35 cellular contexts compared by ENCODE assay signal in the genomic region with DNA sequence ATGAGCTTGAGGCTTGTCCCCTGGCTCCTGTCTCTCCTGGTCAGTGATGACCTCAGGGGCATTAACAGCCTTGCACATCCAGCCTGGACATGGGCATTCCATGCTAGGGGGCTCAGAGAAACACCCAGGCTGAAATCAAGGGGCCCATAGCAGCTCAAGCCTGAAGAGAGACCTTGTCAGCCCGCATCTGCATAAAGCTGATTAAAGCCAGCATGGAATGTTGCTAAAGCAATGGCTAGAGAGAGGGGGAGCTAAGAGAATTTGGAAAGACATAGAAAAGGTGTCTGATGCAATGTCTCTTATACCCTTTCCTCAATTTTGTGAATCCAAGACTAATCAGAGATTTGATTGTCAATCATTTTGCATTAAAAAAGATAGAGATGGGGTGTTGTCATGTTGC. TPM values are rescaled to one million over a fixed set of nuclear protein-coding genes. Genes with fewer than 3 reads are reported as not detected.
"Had no signal": no experiment of that assay in that cellular context is flagged by ENCODE, and none has a peak within 500 bp of the region (broad histone marks: within the 10 kb centered on the region; RNA-seq: fewer than 3 reads in every experiment).

No MANE protein-coding gene starts in this region.

- H3K27ac ChIP-seq: left lung, lower lobe of right lung, neutrophil, pancreas, prostate gland, skin epidermis, stomach, testis, thyroid gland, transverse colon, upper lobe of left lung, vagina had no signal

- ATAC-seq: left colon; left lung; lower lobe of right lung; mucosa of descending colon; naive thymus-derived CD4-positive, alpha-beta T cell; pancreas; right cardiac atrium; sciatic nerve; stimulated activated naive B cell treated with anti-CD40 and anti-IgM and Interleukin-4, amounts not matched to agents 10 μg/mL and 1 μg/mL and 100 μg/mL, for 72 hours; stimulated activated naive CD8-positive, alpha-beta T cell treated with anti-CD3 and anti-CD28 coated beads, Interleukin-15, Interleukin-2, amounts not matched to agents 100 U/mL and 50 U/mL, for 24 hours had no signal

- H3K4me3 Mint-ChIP-seq: immature natural killer cell; mesothelial cell of epicardium; naive thymus-derived CD4-positive, alpha-beta T cell; nephron; neural crest cell; stimulated activated naive B cell treated with anti-CD40 and anti-IgM and Interleukin-4, amounts not matched to agents 10 μg/mL and 1 μg/mL and 100 μg/mL, for 72 hours had no signal

- DNase-seq: hippocampal formation; immature natural killer cell; kidney; left colon; left lung; lower lobe of right lung; mammary epithelial cell; mesenchymal stem cell; mucosa of descending colon; naive thymus-derived CD4-positive, alpha-beta T cell; occipital lobe; pancreas; posterior cingulate gyrus; retina; right cardiac atrium; stimulated activated CD4-positive, alpha-beta T cell treated with anti-CD3 and anti-CD28 coated beads, Interleukin-12 subunit alpha, Interleukin-12 subunit beta, amount 100 ng/mL, for 4 hours; stimulated activated CD4-positive, alpha-beta T cell treated with anti-CD3 and anti-CD28 coated beads, Interleukin-15, amount 100 ng/mL, for 24 hours; stimulated activated CD4-positive, alpha-beta T cell treated with anti-CD3 and anti-CD28 coated beads, Interleukin-2, amount 100 ng/mL, for 24 hours; stimulated activated CD4-positive, alpha-beta T cell treated with anti-CD3 and anti-CD28 coated beads, Interleukin-4, amount 100 ng/mL, for 1 hour; stimulated activated naive B cell treated with anti-CD40 and anti-IgM and Interleukin-4, amounts not matched to agents 10 μg/mL and 1 μg/mL and 100 μg/mL, for 72 hours; stimulated activated naive CD8-positive, alpha-beta T cell treated with anti-CD3 and anti-CD28 coated beads, Interleukin-15, Interleukin-2, amounts not matched to agents 100 U/mL and 50 U/mL, for 24 hours; stomach; testis; thyroid gland; transverse colon; upper lobe of left lung had no signal

- H3K36me3 ChIP-seq: left lung, lower lobe of right lung, neutrophil, pancreas, prostate gland, stomach, thyroid gland, transverse colon, upper lobe of left lung, vagina had no signal

- FAIRE-seq: islet of Langerhans, kidney, pancreas had no signal

- H3K4me1 ChIP-seq: left lung, lower lobe of right lung, pancreas, prostate gland, stomach, testis, thyroid gland, transverse colon, upper lobe of left lung, vagina had no signal

- H3K36me3 Mint-ChIP-seq: immature natural killer cell; mesothelial cell of epicardium; naive thymus-derived CD4-positive, alpha-beta T cell; stimulated activated naive B cell treated with anti-CD40 and anti-IgM and Interleukin-4, amounts not matched to agents 10 μg/mL and 1 μg/mL and 100 μg/mL, for 72 hours had no signal

- H3K27ac Mint-ChIP-seq: immature natural killer cell; mesothelial cell of epicardium; naive thymus-derived CD4-positive, alpha-beta T cell; nephron; stimulated activated naive B cell treated with anti-CD40 and anti-IgM and Interleukin-4, amounts not matched to agents 10 μg/mL and 1 μg/mL and 100 μg/mL, for 72 hours had no signal

- H3K27me3 ChIP-seq: neutrophil, pancreas, testis, thyroid gland, transverse colon, upper lobe of left lung, vagina had no signal

- H3K4me1 Mint-ChIP-seq: immature natural killer cell; mesothelial cell of epicardium; naive thymus-derived CD4-positive, alpha-beta T cell had no signal

- H3K9me3 Mint-ChIP-seq: immature natural killer cell; mesothelial cell of epicardium; nephron; stimulated activated naive B cell treated with anti-CD40 and anti-IgM and Interleukin-4, amounts not matched to agents 10 μg/mL and 1 μg/mL and 100 μg/mL, for 72 hours had no signal

- H3K4me3 ChIP-seq: left lung, lower lobe of right lung, mucosa of descending colon, pancreas, prostate gland, skin epidermis, stomach, testis, thyroid gland, transverse colon, upper lobe of left lung, vagina had no signal

RNA-seq across cellular contexts. Expression of gene WSCD1, which starts 51.4 kb away (rescaled TPM):
- total RNA-seq: mammary epithelial cell had no signal
- polyA plus RNA-seq: mammary epithelial cell; naive thymus-derived CD4-positive, alpha-beta T cell had no signal
